9 cellular contexts compared by ENCODE assay signal in the genomic region with DNA sequence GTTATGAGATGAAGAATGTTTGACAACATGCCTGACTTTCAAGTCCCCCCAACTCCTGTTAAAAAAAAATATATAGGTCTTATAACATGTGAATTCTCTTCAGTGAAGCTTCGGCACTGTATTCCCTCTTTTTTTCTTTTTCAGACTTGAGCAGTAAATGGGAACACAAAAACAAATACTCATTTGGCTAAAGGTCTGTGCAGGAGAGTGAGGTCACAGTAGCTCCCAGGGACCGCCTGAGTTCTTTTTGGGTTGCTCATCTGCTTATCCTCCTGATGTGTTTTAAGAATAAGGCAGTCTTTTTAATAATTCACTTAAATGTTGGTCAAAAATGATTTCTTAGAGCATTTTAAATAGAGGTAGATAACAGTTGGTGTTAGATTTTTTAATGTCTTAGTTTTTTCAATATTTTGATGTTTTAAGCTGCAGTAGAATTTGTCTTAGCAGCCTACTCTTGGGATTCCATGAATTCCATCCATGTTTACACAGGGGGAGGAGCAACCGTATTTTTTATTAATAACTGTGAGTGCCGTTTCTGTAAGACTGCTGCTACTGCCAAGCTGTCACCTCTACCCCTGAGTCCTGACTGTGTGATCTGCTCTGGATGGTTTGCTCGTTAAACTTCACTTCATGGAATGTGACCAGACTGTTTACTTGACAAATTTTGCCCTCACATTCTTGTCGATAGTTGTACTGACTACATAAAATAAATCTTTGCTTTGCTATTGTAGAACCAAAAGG. TPM values are rescaled to one million over a fixed set of nuclear protein-coding genes. Genes with fewer than 3 reads are reported as not detected.
DNase-seq lines count a peak whose midpoint lies in the region; ATAC-seq and TF ChIP-seq lines count a peak whose summit lies in the region.
"Had no signal": no experiment of that assay in that cellular context is flagged by ENCODE, and none has a peak within 500 bp of the region (broad histone marks: within the 10 kb centered on the region; RNA-seq: fewer than 3 reads in every experiment).

No MANE protein-coding gene starts in this region.

- intact Hi-C loops in Calu3 (cut with micrococcal nuclease; ENCODE audit: unreplicated experiment), result no loop called here
- intact Hi-C loops in activated B cell treated with CpG ODN at 0.5 μM for 24 hours (cut with micrococcal nuclease), result no loop called here

- TF ChIP-seq CTCF in Calu3 (IDR thresholded peaks at IDR 0.05; ENCODE audit: unreplicated experiment) (no peak), activated B cell treated with CpG ODN at 0.5 μM for 24 hours (IDR thresholded peaks at IDR 0.05) (no peak), cardiac muscle cell (IDR thresholded peaks at IDR 0.05; ENCODE audit: low read depth, low read length) (no peak)

- no peaks in the 10 kb centered on the region for H3K27me3 Mint-ChIP-seq in Calu3 (ENCODE audit: unreplicated experiment)
- no peaks in the 10 kb centered on the region for H3K27me3 Mint-ChIP-seq in activated B cell treated with CpG ODN at 0.5 μM for 24 hours

- no peaks in the 10 kb centered on the region for H3K9me3 ChIP-seq in cardiac muscle cell (ENCODE audit: low read depth)

- peaks cover 24% of the 10 kb centered on the region for H3K36me3 ChIP-seq in cardiac muscle cell

- H3K27ac ChIP-seq in cardiac muscle cell, result peak overlapping the region; percentile 57

- peak overlapping the region; percentile 30 for H3K4me3 Mint-ChIP-seq in Calu3 (ENCODE audit: low read depth, unreplicated experiment)
- no peak overlapping the region for H3K4me3 Mint-ChIP-seq in activated B cell treated with CpG ODN at 0.5 μM for 24 hours

- no TSS peak for BruUV-seq in Calu3 (replicated peaks; lab: Mats Ljungman, UMichigan)

- no peak overlapping the region for H3K27ac Mint-ChIP-seq in Calu3 (ENCODE audit: unreplicated experiment)
- H3K27ac Mint-ChIP-seq in activated B cell treated with CpG ODN at 0.5 μM for 24 hours, result peak overlapping the region; percentile 2

- H3K4me1 ChIP-seq in cardiac muscle cell (ENCODE audit: low read depth), result peaks cover 42% of the 10 kb centered on the region

- CTCF ChIA-PET in Calu3 (lab: Charles Lee), result no interaction called here
- CTCF ChIA-PET in activated B cell treated with CpG ODN at 0.5 μM for 24 hours (lab: Charles Lee), result no interaction called here

- H3K4me1 Mint-ChIP-seq in Calu3 (ENCODE audit: low read depth, unreplicated experiment) (peaks cover 35% of the 10 kb centered on the region), activated B cell treated with CpG ODN at 0.5 μM for 24 hours (peaks cover 68% of the 10 kb centered on the region)

- POLR2A ChIA-PET in activated B cell treated with CpG ODN at 0.5 μM for 24 hours (lab: Charles Lee), result no interaction called here

- no peak overlapping the region for H3K4me3 ChIP-seq in cardiac muscle cell

- no peaks in the 10 kb centered on the region for H3K27me3 ChIP-seq in cardiac muscle cell

- H3K9me3 Mint-ChIP-seq in Calu3 (ENCODE audit: low read depth, unreplicated experiment) (no peaks in the 10 kb centered on the region), activated B cell treated with CpG ODN at 0.5 μM for 24 hours (no peaks in the 10 kb centered on the region)

- DNase-seq in Calu3 (no peak), activated B cell treated with CpG ODN at 0.5 μM for 24 hours (no peak), cardiac muscle cell (ENCODE audit: low read depth in 1 of 2, low spot score in 1 of 2) (peak in 1 of 2 donors; percentile 63), renal cortical epithelial cell (ENCODE audit: low read depth) (peak; percentile 48), NCI-H2171 treated with DMSO at 0.1 percent for 48 hours (lab: John Stamatoyannopoulos, UW) (no peak), MV-4-11 (lab: John Stamatoyannopoulos, UW) (no peak), NCI-H2107 treated with DMSO at 0.1 percent for 48 hours (lab: John Stamatoyannopoulos, UW; ENCODE audit: unreplicated experiment) (no peak)
- DNase-seq in activated CD4-positive, CD25-positive, alpha-beta regulatory T cell (lab: John Stamatoyannopoulos, UW), result no peak

- no peak for ATAC-seq in activated B cell treated with CpG ODN at 0.5 μM for 24 hours (ENCODE audit: low read depth)
- ATAC-seq: activated CD4-positive, CD25-positive, alpha-beta regulatory T cell treated with anti-CD3 and anti-CD28 coated beads, Interleukin-2, amount 50 U/mL, for 24 hours had no signal

- H3K36me3 Mint-ChIP-seq in Calu3 (ENCODE audit: insufficient read depth, unreplicated experiment) (peaks cover 23% of the 10 kb centered on the region), activated B cell treated with CpG ODN at 0.5 μM for 24 hours (ENCODE audit: low read depth) (peaks cover 91% of the 10 kb centered on the region)

RNA-seq across cellular contexts. Expression of a gene that starts 14.9 kb away (rescaled TPM):
- total RNA-seq in Calu3 (2022) (186 and 204 TPM in 2 replicates), activated B cell treated with CpG ODN at 0.5 μM for 24 hours (282 and 287 TPM in 2 replicates), cardiac muscle cell (79.1 and 103 TPM in 2 replicates), renal cortical epithelial cell (35.8 and 98.8 TPM in 2 replicates)
- polyA plus RNA-seq in cardiac muscle cell, result 106 and 246 TPM in 2 replicates

RNA-seq across cellular contexts. Expression of a gene that starts 42.8 kb away (rescaled TPM):
- 0.47 TPM in 1 of 2 replicates, not detected in the other for total RNA-seq in Calu3 (2022)
- 0.29 and 0.49 TPM in 2 replicates for total RNA-seq in activated B cell treated with CpG ODN at 0.5 μM for 24 hours
- 0.33 and 1.2 TPM in 2 replicates for total RNA-seq in cardiac muscle cell
- polyA plus RNA-seq in cardiac muscle cell, result 0.22 and 1.2 TPM in 2 replicates
- total RNA-seq in renal cortical epithelial cell, result not detected in 2 replicates

RNA-seq across cellular contexts. Expression of a gene that starts 46.6 kb away (rescaled TPM):
- total RNA-seq in Calu3 (2022), result 10.1 and 12.8 TPM in 2 replicates
- total RNA-seq in activated B cell treated with CpG ODN at 0.5 μM for 24 hours, result 24.8 and 25.6 TPM in 2 replicates
- 118 and 139 TPM in 2 replicates for total RNA-seq in cardiac muscle cell
- polyA plus RNA-seq in cardiac muscle cell, result 49.4 and 63.8 TPM in 2 replicates
- 74.8 and 186 TPM in 2 replicates for total RNA-seq in renal cortical epithelial cell

RNA-seq across cellular contexts. Expression of a gene that starts 54.3 kb away (rescaled TPM):
- total RNA-seq in Calu3 (2022) (8.7 and 11.8 TPM in 2 replicates), activated B cell treated with CpG ODN at 0.5 μM for 24 hours (28.6 and 32.8 TPM in 2 replicates), cardiac muscle cell (21.1 and 50.7 TPM in 2 replicates), renal cortical epithelial cell (3.5 and 10.6 TPM in 2 replicates)
- polyA plus RNA-seq in cardiac muscle cell, result 64.2 and 82.2 TPM in 2 replicates
